Comparison of ENCODE assay signal across 1 cellular context in the genomic region with DNA sequence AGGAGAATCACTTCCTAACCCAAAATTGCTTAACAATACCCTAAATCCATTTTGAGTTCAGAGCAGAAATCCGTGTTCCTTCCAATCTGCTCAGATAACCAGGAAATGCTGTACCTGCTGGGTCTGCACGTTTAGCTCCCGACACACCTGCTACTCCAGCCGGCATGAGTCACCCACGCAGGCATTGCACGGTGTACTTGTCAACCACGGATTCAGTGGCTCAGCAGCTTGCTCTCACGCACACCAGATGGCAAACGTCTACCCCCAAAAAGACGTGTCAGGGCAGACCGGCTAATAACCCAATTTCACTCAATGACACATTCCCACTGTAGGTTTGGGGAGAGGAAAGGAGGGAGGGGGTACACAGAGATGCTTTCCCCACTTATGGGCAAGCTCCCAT.
TF ChIP-seq lines count a peak whose summit lies in the region.

No MANE protein-coding gene starts in this region.

TF ChIP-seq in HEK293, 187 proteins besides CTCF, POLR2A, EP300 and RAD21 (continued from another document):
- TF ChIP-seq ZNF266 (tag by site-specific recombination; IDR thresholded peaks at IDR 0.05; ENCODE audit: low read depth): no peak
